Comparison of ENCODE assay signal across 13 cellular contexts in the genomic region with DNA sequence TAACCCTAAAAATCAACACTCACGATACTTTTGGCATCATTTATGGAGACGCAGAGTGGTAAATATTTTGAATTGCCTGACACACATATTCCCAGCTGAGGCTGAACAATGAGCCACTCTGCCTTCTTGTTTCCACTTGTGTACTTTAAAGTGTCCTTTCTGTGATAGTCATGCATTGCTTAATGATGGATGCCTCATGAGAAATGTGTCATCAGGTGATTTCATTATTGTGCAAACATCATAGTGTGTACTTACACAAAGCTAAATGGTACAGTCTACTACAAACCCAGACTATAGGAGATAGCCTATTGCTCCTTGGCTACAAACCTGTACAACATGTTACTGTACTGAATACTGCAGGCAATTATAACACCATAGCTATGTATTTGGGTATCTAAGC. TPM values are rescaled to one million over a fixed set of nuclear protein-coding genes. Genes with fewer than 3 reads are reported as not detected.
DNase-seq lines count a peak whose midpoint lies in the region; ATAC-seq, FAIRE-seq and TF ChIP-seq lines count a peak whose summit lies in the region.
"Had no signal": no experiment of that assay in that cellular context is flagged by ENCODE, and none has a peak within 500 bp of the region (broad histone marks: within the 10 kb centered on the region; RNA-seq: fewer than 3 reads in every experiment).

No MANE protein-coding gene starts in this region.

- H3K4me1 ChIP-seq in liver (ENCODE audit: control insufficient read depth in 4 of 4, insufficient read depth in 4 of 4, low read length in 3 of 4) = peaks cover 0 to 4% (median 0%) of the 10 kb centered on the region in 4 donors

- H3K27me3 ChIP-seq in bronchial epithelial cell (ENCODE audit: control insufficient read depth, insufficient read depth, low read length) (no peaks in the 10 kb centered on the region), liver (ENCODE audit: control insufficient read depth in 4 of 4, insufficient read depth in 4 of 4, low read length in 3 of 4) (no peaks in the 10 kb centered on the region)

- no peak for ATAC-seq in GM21528 (IDR thresholded peaks at IDR 0.05; ENCODE audit: low FRiP score, unreplicated experiment)

- WGBS in liver = 44% methylated on average over 2 of the region's 2 CpGs

- H3K9me3 ChIP-seq in liver (ENCODE audit: control insufficient read depth in 4 of 4, low read length in 3 of 4) = no peaks in the 10 kb centered on the region

- DNase-seq in EL (peak; percentile 67), MV-4-11 (lab: John Stamatoyannopoulos, UW) (peak; percentile 17), bronchial epithelial cell (ENCODE audit: low read depth) (peak; percentile 100), NOMO-1 (lab: John Stamatoyannopoulos, UW; ENCODE audit: unreplicated experiment in 2 of 2) (no peak), NCI-H2227 (lab: John Stamatoyannopoulos, UW; ENCODE audit: unreplicated experiment) (no peak)
- no peak for DNase-seq in activated CD4-positive, alpha-beta T cell treated with anti-CD3 and anti-CD28 coated beads, Interleukin-2, amount 50 U/mL, for 4 hours
- DNase-seq: islet precursor cell; NK-92 treated with Interleukin-12 subunit alpha and Interleukin-12 subunit beta, amount 100 ng/mL, for 24 hours had no signal

- peaks cover 3% of the 10 kb centered on the region for H3K36me3 ChIP-seq in bronchial epithelial cell (ENCODE audit: control insufficient read depth, insufficient read depth, low read length)
- H3K36me3 ChIP-seq in liver (ENCODE audit: control insufficient read depth in 4 of 4, insufficient read depth in 3 of 4, low read depth in 1 of 4, low read length in 3 of 4) = peaks cover 0 to 18% (median 14%) of the 10 kb centered on the region in 4 donors

- no peak overlapping the region for H3K27ac ChIP-seq in liver (ENCODE audit: low read depth in 1 of 2, low read length in 2 of 2)
- H3K27ac ChIP-seq: VCaP had no signal

- H3K4me3 ChIP-seq in bronchial epithelial cell (ENCODE audit: low read depth, low read length) (no peak overlapping the region), liver (ENCODE audit: low read depth in 1 of 3, low read length in 3 of 3) (no peak overlapping the region)

- TF ChIP-seq RAD21 in liver (IDR thresholded peaks at IDR 0.05) = no peak

- peak; percentile 96 for FAIRE-seq in bronchial epithelial cell (lab: Jason Lieb, UNC)

- TF ChIP-seq CTCF in bronchial epithelial cell (IDR thresholded peaks at IDR 0.05; ENCODE audit: insufficient read depth, low read length, severe bottlenecking) (no peak), liver (IDR thresholded peaks at IDR 0.05; ENCODE audit: low read depth, low read length, missing input control) (no peak)

- H3K9ac ChIP-seq in liver (ENCODE audit: low read depth in 1 of 2, low read length in 2 of 2) = no peak overlapping the region

TF ChIP-seq in liver, 16 proteins besides CTCF, POLR2A, EP300 and RAD21:
- TF ChIP-seq SP1 (IDR thresholded peaks at IDR 0.05) (no peak), RXRA (IDR thresholded peaks at IDR 0.05) (peak; percentile 12 to 54), JUND (IDR thresholded peaks at IDR 0.05) (peak; percentile 59 to 64), YY1 (IDR thresholded peaks at IDR 0.05) (peak; percentile 33), EGR1 (IDR thresholded peaks at IDR 0.05; ENCODE audit: low read depth in 2 of 2) (no peak), FOXA2 (IDR thresholded peaks at IDR 0.05) (peak; percentile 75), HNF4G (IDR thresholded peaks at IDR 0.05) (no peak), TAF1 (conservative IDR thresholded peaks at IDR 0.05) (no peak), HNF4A (conservative IDR thresholded peaks at IDR 0.05) (peak; percentile 31 to 45), GABPA (IDR thresholded peaks at IDR 0.05 in 1 of 2, conservative IDR thresholded peaks at IDR 0.05 in 1 of 2) (no peak), NR2F2 (IDR thresholded peaks at IDR 0.05) (no peak), FOXA1 (IDR thresholded peaks at IDR 0.05) (peak; percentile 37)
- TF ChIP-seq, protein P1, sequence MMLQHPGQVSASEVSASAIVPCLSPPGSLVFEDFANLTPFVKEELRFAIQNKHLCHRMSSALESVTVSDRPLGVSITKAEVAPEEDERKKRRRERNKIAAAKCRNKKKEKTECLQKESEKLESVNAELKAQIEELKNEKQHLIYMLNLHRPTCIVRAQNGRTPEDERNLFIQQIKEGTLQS (IDR thresholded peaks at IDR 0.05) = peak; percentile 61
- TF ChIP-seq, protein P2, sequence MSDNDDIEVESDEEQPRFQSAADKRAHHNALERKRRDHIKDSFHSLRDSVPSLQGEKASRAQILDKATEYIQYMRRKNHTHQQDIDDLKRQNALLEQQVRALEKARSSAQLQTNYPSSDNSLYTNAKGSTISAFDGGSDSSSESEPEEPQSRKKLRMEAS (IDR thresholded peaks at IDR 0.05) = no peak
- TF ChIP-seq, protein P3, sequence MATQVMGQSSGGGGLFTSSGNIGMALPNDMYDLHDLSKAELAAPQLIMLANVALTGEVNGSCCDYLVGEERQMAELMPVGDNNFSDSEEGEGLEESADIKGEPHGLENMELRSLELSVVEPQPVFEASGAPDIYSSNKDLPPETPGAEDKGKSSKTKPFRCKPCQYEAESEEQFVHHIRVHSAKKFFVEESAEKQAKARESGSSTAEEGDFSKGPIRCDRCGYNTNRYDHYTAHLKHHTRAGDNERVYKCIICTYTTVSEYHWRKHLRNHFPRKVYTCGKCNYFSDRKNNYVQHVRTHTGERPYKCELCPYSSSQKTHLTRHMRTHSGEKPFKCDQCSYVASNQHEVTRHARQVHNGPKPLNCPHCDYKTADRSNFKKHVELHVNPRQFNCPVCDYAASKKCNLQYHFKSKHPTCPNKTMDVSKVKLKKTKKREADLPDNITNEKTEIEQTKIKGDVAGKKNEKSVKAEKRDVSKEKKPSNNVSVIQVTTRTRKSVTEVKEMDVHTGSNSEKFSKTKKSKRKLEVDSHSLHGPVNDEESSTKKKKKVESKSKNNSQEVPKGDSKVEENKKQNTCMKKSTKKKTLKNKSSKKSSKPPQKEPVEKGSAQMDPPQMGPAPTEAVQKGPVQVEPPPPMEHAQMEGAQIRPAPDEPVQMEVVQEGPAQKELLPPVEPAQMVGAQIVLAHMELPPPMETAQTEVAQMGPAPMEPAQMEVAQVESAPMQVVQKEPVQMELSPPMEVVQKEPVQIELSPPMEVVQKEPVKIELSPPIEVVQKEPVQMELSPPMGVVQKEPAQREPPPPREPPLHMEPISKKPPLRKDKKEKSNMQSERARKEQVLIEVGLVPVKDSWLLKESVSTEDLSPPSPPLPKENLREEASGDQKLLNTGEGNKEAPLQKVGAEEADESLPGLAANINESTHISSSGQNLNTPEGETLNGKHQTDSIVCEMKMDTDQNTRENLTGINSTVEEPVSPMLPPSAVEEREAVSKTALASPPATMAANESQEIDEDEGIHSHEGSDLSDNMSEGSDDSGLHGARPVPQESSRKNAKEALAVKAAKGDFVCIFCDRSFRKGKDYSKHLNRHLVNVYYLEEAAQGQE (IDR thresholded peaks at IDR 0.05) = peak; percentile 28
- TF ChIP-seq, protein P4, sequence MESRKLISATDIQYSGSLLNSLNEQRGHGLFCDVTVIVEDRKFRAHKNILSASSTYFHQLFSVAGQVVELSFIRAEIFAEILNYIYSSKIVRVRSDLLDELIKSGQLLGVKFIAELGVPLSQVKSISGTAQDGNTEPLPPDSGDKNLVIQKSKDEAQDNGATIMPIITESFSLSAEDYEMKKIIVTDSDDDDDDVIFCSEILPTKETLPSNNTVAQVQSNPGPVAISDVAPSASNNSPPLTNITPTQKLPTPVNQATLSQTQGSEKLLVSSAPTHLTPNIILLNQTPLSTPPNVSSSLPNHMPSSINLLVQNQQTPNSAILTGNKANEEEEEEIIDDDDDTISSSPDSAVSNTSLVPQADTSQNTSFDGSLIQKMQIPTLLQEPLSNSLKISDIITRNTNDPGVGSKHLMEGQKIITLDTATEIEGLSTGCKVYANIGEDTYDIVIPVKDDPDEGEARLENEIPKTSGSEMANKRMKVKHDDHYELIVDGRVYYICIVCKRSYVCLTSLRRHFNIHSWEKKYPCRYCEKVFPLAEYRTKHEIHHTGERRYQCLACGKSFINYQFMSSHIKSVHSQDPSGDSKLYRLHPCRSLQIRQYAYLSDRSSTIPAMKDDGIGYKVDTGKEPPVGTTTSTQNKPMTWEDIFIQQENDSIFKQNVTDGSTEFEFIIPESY (IDR thresholded peaks at IDR 0.05) = no peak

RNA-seq across cellular contexts. Expression of a gene that starts 44.2 kb away (rescaled TPM):
- 4.9 and 9.7 TPM in 2 replicates for total RNA-seq in bronchial epithelial cell
- total RNA-seq in liver = 10 to 100 TPM in 1 of 2 donors, 1 to 10 TPM in 1; 8.4 to 18.3 TPM
- polyA plus RNA-seq in liver = 1 to 10 TPM; 1.5 to 2.9 TPM

RNA-seq across cellular contexts. Expression of a gene that starts 44.3 kb away (rescaled TPM):
- total RNA-seq in bronchial epithelial cell = 17.1 and 20.5 TPM in 2 replicates
- total RNA-seq in liver = 10 to 100 TPM in 1 of 2 donors, 1 to 10 TPM in 1; 8.8 to 10.9 TPM
- 10 to 100 TPM in 1 of 2 donors, 1 to 10 TPM in 1; 5.4 to 12.3 TPM for polyA plus RNA-seq in liver

RNA-seq across cellular contexts. Expression of a gene that starts 48.2 kb away (rescaled TPM):
- total RNA-seq in bronchial epithelial cell (under 0.01 TPM in 2 replicates), liver (under 1 TPM; 0.05 to 0.08 TPM)
- polyA plus RNA-seq in liver = under 1 TPM; 0.01 to 0.14 TPM
- total RNA-seq: activated T-helper 1 cell treated with anti-CD3 and anti-CD28 coated beads, Interleukin-12 subunit alpha, Interleukin-12 subunit beta, Interleukin-2, Interleukin-4 antibody, amounts not matched to agents 30 ng/mL and 10 ng/mL and 1 ng/mL, durations not matched to agents 14 hours and 24 hours and 36 hours; osteocyte had no signal

Comparison
In these comparisons a context has a peak if more than half of its experiments do, and no peak if none do; other contexts are left out.
1. DNase-seq: peak in EL (single experiment), MV-4-11 (single experiment) and bronchial epithelial cell (single experiment); none in NOMO-1 (0 of 2), activated CD4-positive, alpha-beta T cell treated with anti-CD3 and anti-CD28 coated beads, Interleukin-2, amount 50 U/mL, for 4 hours (0 of 2) and NCI-H2227 (single experiment).